In the genomic region with DNA sequence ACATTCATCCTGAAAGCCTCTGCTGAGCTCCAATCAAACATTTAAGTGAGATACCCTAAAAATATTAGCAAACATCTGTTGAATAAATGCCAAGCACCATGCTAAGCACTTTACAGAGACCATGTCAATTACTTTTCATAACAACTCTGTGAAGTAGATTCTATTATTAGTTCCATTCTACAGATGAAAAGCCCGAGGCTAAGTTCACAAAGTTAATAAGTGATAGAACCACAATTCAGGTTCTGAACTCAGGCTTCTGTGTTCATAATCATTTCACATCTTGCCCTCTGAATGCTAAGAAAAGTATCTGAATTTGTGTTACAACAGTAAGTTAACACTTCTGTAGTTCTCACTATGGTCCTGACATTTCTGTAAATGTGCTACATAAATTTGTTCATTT, we compare ENCODE assay signal across 1 cellular context.
TF ChIP-seq lines count a peak whose summit lies in the region.

No MANE protein-coding gene starts in this region.

TF ChIP-seq in GM23338, 12 proteins besides CTCF, POLR2A, EP300 and RAD21 (continued from another document):
- TF ChIP-seq, protein P1, sequence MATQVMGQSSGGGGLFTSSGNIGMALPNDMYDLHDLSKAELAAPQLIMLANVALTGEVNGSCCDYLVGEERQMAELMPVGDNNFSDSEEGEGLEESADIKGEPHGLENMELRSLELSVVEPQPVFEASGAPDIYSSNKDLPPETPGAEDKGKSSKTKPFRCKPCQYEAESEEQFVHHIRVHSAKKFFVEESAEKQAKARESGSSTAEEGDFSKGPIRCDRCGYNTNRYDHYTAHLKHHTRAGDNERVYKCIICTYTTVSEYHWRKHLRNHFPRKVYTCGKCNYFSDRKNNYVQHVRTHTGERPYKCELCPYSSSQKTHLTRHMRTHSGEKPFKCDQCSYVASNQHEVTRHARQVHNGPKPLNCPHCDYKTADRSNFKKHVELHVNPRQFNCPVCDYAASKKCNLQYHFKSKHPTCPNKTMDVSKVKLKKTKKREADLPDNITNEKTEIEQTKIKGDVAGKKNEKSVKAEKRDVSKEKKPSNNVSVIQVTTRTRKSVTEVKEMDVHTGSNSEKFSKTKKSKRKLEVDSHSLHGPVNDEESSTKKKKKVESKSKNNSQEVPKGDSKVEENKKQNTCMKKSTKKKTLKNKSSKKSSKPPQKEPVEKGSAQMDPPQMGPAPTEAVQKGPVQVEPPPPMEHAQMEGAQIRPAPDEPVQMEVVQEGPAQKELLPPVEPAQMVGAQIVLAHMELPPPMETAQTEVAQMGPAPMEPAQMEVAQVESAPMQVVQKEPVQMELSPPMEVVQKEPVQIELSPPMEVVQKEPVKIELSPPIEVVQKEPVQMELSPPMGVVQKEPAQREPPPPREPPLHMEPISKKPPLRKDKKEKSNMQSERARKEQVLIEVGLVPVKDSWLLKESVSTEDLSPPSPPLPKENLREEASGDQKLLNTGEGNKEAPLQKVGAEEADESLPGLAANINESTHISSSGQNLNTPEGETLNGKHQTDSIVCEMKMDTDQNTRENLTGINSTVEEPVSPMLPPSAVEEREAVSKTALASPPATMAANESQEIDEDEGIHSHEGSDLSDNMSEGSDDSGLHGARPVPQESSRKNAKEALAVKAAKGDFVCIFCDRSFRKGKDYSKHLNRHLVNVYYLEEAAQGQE (IDR thresholded peaks at IDR 0.05; ENCODE audit: unreplicated experiment), result no peak
